14 cellular contexts compared by ENCODE assay signal in the genomic region with DNA sequence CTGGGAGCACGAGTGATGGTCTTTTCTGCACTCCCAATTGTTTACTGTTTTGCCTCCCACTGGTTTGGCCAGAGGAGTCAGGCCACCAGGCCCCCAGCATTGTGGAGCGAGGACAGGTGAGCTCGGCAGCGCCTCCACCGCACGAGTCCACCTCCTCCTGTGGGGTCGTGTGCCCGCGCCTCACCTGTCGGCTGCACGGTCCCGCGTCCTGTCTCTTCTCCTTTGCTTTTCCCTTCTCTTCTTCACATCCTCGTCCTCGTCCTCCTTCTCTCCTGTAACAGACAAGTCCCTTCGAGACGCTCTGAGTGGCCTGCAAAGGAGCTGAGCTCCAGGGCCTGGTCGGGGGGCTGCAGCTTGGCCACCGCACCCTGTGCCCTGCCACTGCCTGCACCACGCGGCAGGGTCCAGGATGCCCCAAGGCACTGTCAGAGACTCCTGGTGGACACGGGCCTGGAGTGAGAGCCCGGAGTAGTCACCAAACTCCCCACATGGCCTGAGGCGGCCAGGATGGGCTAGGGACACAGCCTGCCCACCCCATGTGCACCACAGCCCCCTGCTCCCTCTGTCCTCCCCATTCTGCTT.
"Had no signal": no experiment of that assay in that cellular context is flagged by ENCODE, and none has a peak within 500 bp of the region (broad histone marks: within the 10 kb centered on the region; RNA-seq: fewer than 3 reads in every experiment).

No MANE protein-coding gene starts in this region.

- H3K4me3 ChIP-seq: colonic mucosa, esophagus squamous epithelium, lower lobe of right lung, pancreas, suprapubic skin had no signal

- ATAC-seq: activated CD4-positive, CD25-positive, alpha-beta regulatory T cell treated with anti-CD3 and anti-CD28 coated beads, Interleukin-2, amount 50 U/mL, for 24 hours; lower lobe of right lung; pancreas; T-cell had no signal

- H3K4me2 ChIP-seq: SK-N-SH had no signal

- DNase-seq: activated CD4-positive, alpha-beta T cell treated with anti-CD3 and anti-CD28 coated beads, Interleukin-2, amount 50 U/mL, for 1 hour; activated naive CD4-positive, alpha-beta T cell treated with anti-CD3 and anti-CD28 coated beads, Interleukin-2, amount 10 ng/mL, durations not matched to agents 7 days and 5 days; caudate nucleus; colonic mucosa; esophagus squamous epithelium; hypothalamus; lower lobe of right lung; SK-N-SH; stimulated activated CD4-positive, alpha-beta T cell treated with anti-CD3 and anti-CD28 coated beads, Interleukin-4, amount 100 ng/mL, for 1 hour; T-cell; T-helper 9 cell had no signal

- H3K9me3 ChIP-seq: colonic mucosa, esophagus squamous epithelium, lower lobe of right lung, pancreas, SK-N-SH, suprapubic skin had no signal

- H3K9ac ChIP-seq: SK-N-SH had no signal

- H3K27ac ChIP-seq: colonic mucosa, esophagus squamous epithelium, lower lobe of right lung, pancreas, suprapubic skin had no signal

- H3K4me1 ChIP-seq: colonic mucosa, lower lobe of right lung, pancreas had no signal

- H3K27me3 ChIP-seq: colonic mucosa, esophagus squamous epithelium, pancreas, suprapubic skin had no signal
